In the genomic region with DNA sequence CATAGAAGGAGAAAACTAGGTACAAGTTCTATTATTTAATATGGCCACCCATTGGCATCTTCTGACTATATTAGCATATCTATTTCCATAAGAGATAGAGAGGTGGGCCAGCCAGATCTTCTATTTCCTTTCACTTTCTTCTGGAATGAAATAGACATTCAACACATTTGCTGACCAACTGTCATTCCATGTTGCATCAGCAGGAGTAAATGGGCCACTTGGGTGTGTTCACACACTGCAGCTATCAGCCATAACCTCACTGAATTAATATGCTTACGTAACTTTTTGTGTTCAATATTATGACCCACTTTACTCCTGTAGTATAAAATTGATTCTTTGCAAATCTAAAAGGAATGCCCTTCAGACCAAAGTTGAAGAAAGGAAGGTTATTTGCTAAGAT, we compare ENCODE assay signal across 28 cellular contexts.
"Had no signal": no experiment of that assay in that cellular context is flagged by ENCODE, and none has a peak within 500 bp of the region (broad histone marks: within the 10 kb centered on the region; RNA-seq: fewer than 3 reads in every experiment).

No MANE protein-coding gene starts in this region.

- ATAC-seq: stimulated activated effector memory CD8-positive, alpha-beta T cell treated with anti-CD3 and anti-CD28 coated beads, Interleukin-12 subunit alpha, Interleukin-12 subunit beta, amount 100 ng/mL, for 72 hours; stimulated activated memory B cell treated with anti-CD40 and anti-IgM and Interleukin-4, amounts not matched to agents 10 μg/mL and 1 μg/mL and 100 μg/mL, for 72 hours; stimulated activated naive B cell treated with anti-CD40 and anti-IgM and Interleukin-4, amounts not matched to agents 10 μg/mL and 1 μg/mL and 100 μg/mL, for 72 hours; stimulated activated naive CD8-positive, alpha-beta T cell treated with anti-CD3 and anti-CD28 coated beads, Interleukin-15, amount 100 ng/mL, for 72 hours; stimulated activated naive CD8-positive, alpha-beta T cell treated with anti-CD3 and anti-CD28 coated beads, Interleukin-15, Interleukin-2, amounts not matched to agents 100 U/mL and 50 U/mL, for 24 hours; upper lobe of right lung had no signal

- DNase-seq: stimulated activated CD4-positive, alpha-beta T cell treated with anti-CD3 and anti-CD28 coated beads, Interleukin-2, amount 100 ng/mL, for 48 hours; stimulated activated CD4-positive, alpha-beta T cell treated with anti-CD3 and anti-CD28 coated beads, Interleukin-4, amount 100 ng/mL, for 1 hour; stimulated activated CD4-positive, alpha-beta T cell treated with anti-CD3 and anti-CD28 coated beads, Interleukin-4, amount 100 ng/mL, for 24 hours; stimulated activated CD4-positive, alpha-beta T cell treated with anti-CD3 and anti-CD28 coated beads, Interleukin-4, amount 100 ng/mL, for 4 hours; stimulated activated CD8-positive, alpha-beta memory T cell treated with anti-CD3 and anti-CD28 coated beads, Interleukin-4, amount 100 ng/mL, for 48 hours; stimulated activated naive B cell treated with anti-CD40 and anti-IgM and Interleukin-4, amounts not matched to agents 10 μg/mL and 1 μg/mL and 100 μg/mL, for 72 hours; stimulated activated naive CD4-positive, alpha-beta T cell; stimulated activated naive CD4-positive, alpha-beta T cell treated with Interleukin-2 at 50 U/mL for 16 hours; stimulated activated naive CD8-positive, alpha-beta T cell treated with anti-CD3 and anti-CD28 coated beads, Interleukin-15, amount 100 ng/mL, for 72 hours; stimulated activated naive CD8-positive, alpha-beta T cell treated with anti-CD3 and anti-CD28 coated beads, Interleukin-15, Interleukin-2, amounts not matched to agents 100 U/mL and 50 U/mL, for 24 hours; stomach; substantia nigra; testis; thyroid gland; tibial artery; transverse colon; trophoblast cell; upper lobe of left lung; upper lobe of right lung; uterus had no signal

- H3K9me3 ChIP-seq: suprapubic skin, testis, thoracic aorta, thyroid gland, tibial artery, transverse colon, upper lobe of left lung, upper lobe of right lung, uterus, vagina had no signal

- H3K27me3 ChIP-seq: stomach, suprapubic skin, testis, thyroid gland, tibial artery, tibial nerve, transverse colon, upper lobe of left lung, upper lobe of right lung, uterus, vagina had no signal

- H3K4me3 Mint-ChIP-seq: stimulated activated effector memory CD8-positive, alpha-beta T cell treated with anti-CD3 and anti-CD28 coated beads, Interleukin-12 subunit alpha, Interleukin-12 subunit beta, amount 100 ng/mL, for 72 hours; stimulated activated memory B cell treated with anti-CD40 and anti-IgM and Interleukin-4, amounts not matched to agents 10 μg/mL and 1 μg/mL and 100 μg/mL, for 72 hours; stimulated activated naive B cell treated with anti-CD40 and anti-IgM and Interleukin-4, amounts not matched to agents 10 μg/mL and 1 μg/mL and 100 μg/mL, for 72 hours; stimulated activated naive CD8-positive, alpha-beta T cell treated with anti-CD3 and anti-CD28 coated beads, Interleukin-15, amount 100 ng/mL, for 72 hours; stimulated activated naive CD8-positive, alpha-beta T cell treated with anti-CD3 and anti-CD28 coated beads, Interleukin-15, Interleukin-2, amounts not matched to agents 100 ng/mL and 50 ng/mL, for 24 hours had no signal

- H3K36me3 Mint-ChIP-seq: stimulated activated effector memory CD8-positive, alpha-beta T cell treated with anti-CD3 and anti-CD28 coated beads, Interleukin-12 subunit alpha, Interleukin-12 subunit beta, amount 100 ng/mL, for 72 hours; stimulated activated memory B cell treated with anti-CD40 and anti-IgM and Interleukin-4, amounts not matched to agents 10 μg/mL and 1 μg/mL and 100 μg/mL, for 72 hours; stimulated activated naive B cell treated with anti-CD40 and anti-IgM and Interleukin-4, amounts not matched to agents 10 μg/mL and 1 μg/mL and 100 μg/mL, for 72 hours had no signal

- FAIRE-seq: urothelium cell line had no signal

- H3K27ac Mint-ChIP-seq: stimulated activated effector memory CD8-positive, alpha-beta T cell treated with anti-CD3 and anti-CD28 coated beads, Interleukin-12 subunit alpha, Interleukin-12 subunit beta, amount 100 ng/mL, for 72 hours; stimulated activated memory B cell treated with anti-CD40 and anti-IgM and Interleukin-4, amounts not matched to agents 10 μg/mL and 1 μg/mL and 100 μg/mL, for 72 hours; stimulated activated naive B cell treated with anti-CD40 and anti-IgM and Interleukin-4, amounts not matched to agents 10 μg/mL and 1 μg/mL and 100 μg/mL, for 72 hours; stimulated activated naive CD8-positive, alpha-beta T cell treated with anti-CD3 and anti-CD28 coated beads, Interleukin-15, amount 100 ng/mL, for 72 hours; stimulated activated naive CD8-positive, alpha-beta T cell treated with anti-CD3 and anti-CD28 coated beads, Interleukin-15, Interleukin-2, amounts not matched to agents 100 ng/mL and 50 ng/mL, for 24 hours had no signal

- H3K27ac ChIP-seq: stomach, suprapubic skin, testis, thoracic aorta, thyroid gland, tibial artery, tibial nerve, transverse colon, upper lobe of left lung, upper lobe of right lung, uterus, vagina had no signal

- H3K9me3 Mint-ChIP-seq: stimulated activated naive CD8-positive, alpha-beta T cell treated with anti-CD3 and anti-CD28 coated beads, Interleukin-15, Interleukin-2, amounts not matched to agents 100 ng/mL and 50 ng/mL, for 24 hours had no signal

- H3K36me3 ChIP-seq: stomach, suprapubic skin, thoracic aorta, thyroid gland, tibial artery, tibial nerve, transverse colon, upper lobe of left lung, upper lobe of right lung, uterus, vagina had no signal

- H3K4me1 ChIP-seq: stomach, suprapubic skin, testis, thyroid gland, tibial artery, tibial nerve, transverse colon, upper lobe of left lung, upper lobe of right lung, uterus, vagina had no signal

- H3K4me1 Mint-ChIP-seq: stimulated activated effector memory CD8-positive, alpha-beta T cell treated with anti-CD3 and anti-CD28 coated beads, Interleukin-12 subunit alpha, Interleukin-12 subunit beta, amount 100 ng/mL, for 72 hours; stimulated activated memory B cell treated with anti-CD40 and anti-IgM and Interleukin-4, amounts not matched to agents 10 μg/mL and 1 μg/mL and 100 μg/mL, for 72 hours; stimulated activated naive B cell treated with anti-CD40 and anti-IgM and Interleukin-4, amounts not matched to agents 10 μg/mL and 1 μg/mL and 100 μg/mL, for 72 hours; stimulated activated naive CD8-positive, alpha-beta T cell treated with anti-CD3 and anti-CD28 coated beads, Interleukin-15, amount 100 ng/mL, for 72 hours had no signal

- H3K27me3 Mint-ChIP-seq: stimulated activated memory B cell treated with anti-CD40 and anti-IgM and Interleukin-4, amounts not matched to agents 10 μg/mL and 1 μg/mL and 100 μg/mL, for 72 hours; stimulated activated naive CD8-positive, alpha-beta T cell treated with anti-CD3 and anti-CD28 coated beads, Interleukin-15, Interleukin-2, amounts not matched to agents 100 ng/mL and 50 ng/mL, for 24 hours had no signal

- H3K4me3 ChIP-seq: stomach, suprapubic skin, testis, thoracic aorta, thyroid gland, tibial artery, tibial nerve, transverse colon, upper lobe of left lung, upper lobe of right lung, uterus, vagina had no signal
